ENCODE assay signal across 10 cellular contexts in the genomic region with DNA sequence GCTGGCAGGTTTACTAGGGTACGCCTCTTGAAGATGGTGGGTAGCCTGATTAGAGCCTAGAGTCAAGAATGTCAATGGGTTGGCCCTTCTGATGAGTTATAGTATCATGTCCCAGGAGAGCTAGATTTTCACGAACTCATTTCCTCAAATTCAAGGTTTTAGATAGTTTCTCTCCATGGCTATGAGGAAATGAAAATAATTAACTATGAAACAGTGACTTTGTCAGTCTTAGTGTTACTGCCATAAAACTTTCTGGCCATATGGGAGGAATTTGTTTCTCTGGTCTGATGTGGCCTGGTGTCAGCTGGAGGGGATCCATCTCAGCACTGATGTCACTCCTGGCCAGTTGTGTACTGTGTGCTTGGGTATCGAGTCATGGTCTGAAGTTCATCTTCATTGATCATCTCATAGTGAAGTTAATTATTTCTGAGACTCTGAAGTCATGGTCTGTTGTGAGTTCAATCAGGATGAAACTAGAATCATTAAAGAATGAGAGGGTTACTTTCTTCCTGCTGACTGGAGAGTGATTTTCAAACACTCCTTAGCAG. TPM values are rescaled to one million over a fixed set of nuclear protein-coding genes. Genes with fewer than 3 reads are reported as not detected.
A peak's percentile ranks its signal among the peaks of the same experiment; 100 is the strongest.
DNase-seq lines count a peak whose midpoint lies in the region; ATAC-seq, FAIRE-seq and TF ChIP-seq lines count a peak whose summit lies in the region.
"Had no signal": no experiment of that assay in that cellular context is flagged by ENCODE, and none has a peak within 500 bp of the region (broad histone marks: within the 10 kb centered on the region; RNA-seq: fewer than 3 reads in every experiment).

No MANE protein-coding gene starts in this region.

- WGBS in small intestine, 3 donors: 34 to 66% (median 53%) methylated on average over 3 of the region's 3 CpGs

- no peak overlapping the region for H3K4me3 ChIP-seq in brain microvascular endothelial cell (ENCODE audit: low read depth, low read length)
- no peak overlapping the region for H3K4me3 ChIP-seq in small intestine (ENCODE audit: low read depth in 1 of 2, low read length in 2 of 2)

- H3K36me3 ChIP-seq in brain microvascular endothelial cell (replicated peaks): no peaks in the 10 kb centered on the region
- no peaks in the 10 kb centered on the region for H3K36me3 ChIP-seq in small intestine (ENCODE audit: control insufficient read depth in 2 of 2, insufficient read depth in 2 of 2, low read length in 2 of 2)

- no peak overlapping the region for H3K4me3 Mint-ChIP-seq in T-helper 17 cell
- no peak overlapping the region for H3K4me3 Mint-ChIP-seq in activated T-cell treated with anti-CD3 and anti-CD28 coated beads, Interleukin-2, amount 50 U/mL, for 72 hours

- no peaks in the 10 kb centered on the region for H3K4me1 ChIP-seq in small intestine (ENCODE audit: control insufficient read depth in 2 of 2, insufficient read depth in 1 of 2, low read depth in 1 of 2, low read length in 1 of 2)

- H3K9me3 ChIP-seq in small intestine (ENCODE audit: control insufficient read depth, low read depth) (no peaks in the 10 kb centered on the region), T-helper 17 cell (ENCODE audit: control insufficient read depth, low read length, poor library complexity, severe bottlenecking) (no peaks in the 10 kb centered on the region)

- no peaks in the 10 kb centered on the region for H3K4me1 Mint-ChIP-seq in T-helper 17 cell
- H3K4me1 Mint-ChIP-seq in activated T-cell treated with anti-CD3 and anti-CD28 coated beads, Interleukin-2, amount 50 U/mL, for 72 hours (ENCODE audit: low read depth): no peaks in the 10 kb centered on the region

- DNase-seq in GM19239 (ENCODE audit: insufficient read length, low spot score) (no peak), brain microvascular endothelial cell (peak; percentile 27), small intestine (peak; percentile 18), T-helper 17 cell (no peak)
- no peak for DNase-seq in activated T-cell treated with anti-CD3 and anti-CD28 coated beads, Interleukin-2, amount 50 U/mL, for 72 hours
- DNase-seq: NCI-H187 had no signal

- ATAC-seq in HG03108 (IDR thresholded peaks at IDR 0.05; ENCODE audit: unreplicated experiment) (peak; percentile 67), T-helper 17 cell (no peak), HG03025 (IDR thresholded peaks at IDR 0.05; ENCODE audit: low FRiP score, unreplicated experiment) (no peak)
- no peak for ATAC-seq in activated T-cell treated with anti-CD3 and anti-CD28 coated beads, Interleukin-2, amount 50 U/mL, for 72 hours (replicated peaks in 1 of 2)

- FAIRE-seq in GM19239 (lab: Jason Lieb, UNC) (peak; percentile 94), small intestine (lab: Jason Lieb, UNC) (no peak)

- TF ChIP-seq CTCF in brain microvascular endothelial cell (IDR thresholded peaks at IDR 0.05; ENCODE audit: low read depth, low read length, missing control alignments): no peak

- no peak overlapping the region for H3K27ac Mint-ChIP-seq in T-helper 17 cell
- H3K27ac Mint-ChIP-seq in activated T-cell treated with anti-CD3 and anti-CD28 coated beads, Interleukin-2, amount 50 U/mL, for 72 hours: no peak overlapping the region

- H3K27ac ChIP-seq in brain microvascular endothelial cell (peak overlapping the region; percentile 57), small intestine (ENCODE audit: low read depth in 1 of 2, low read length in 1 of 2) (no peak overlapping the region)

- H3K27me3 Mint-ChIP-seq in T-helper 17 cell: no peaks in the 10 kb centered on the region
- H3K27me3 Mint-ChIP-seq in activated T-cell treated with anti-CD3 and anti-CD28 coated beads, Interleukin-2, amount 50 U/mL, for 72 hours (ENCODE audit: low read depth): peaks cover 13% of the 10 kb centered on the region

- peaks cover 2 to 6% of the 10 kb centered on the region in 2 donors for H3K9me3 Mint-ChIP-seq in activated T-cell treated with anti-CD3 and anti-CD28 coated beads, Interleukin-2, amount 50 U/mL, for 72 hours

- in situ Hi-C loops in brain microvascular endothelial cell (cut with HindIII; ENCODE audit: low pct_ligation_motif_present, low sequenced_read_pairs): no loop called here

- no peaks in the 10 kb centered on the region for H3K36me3 Mint-ChIP-seq in T-helper 17 cell (ENCODE audit: low read depth)
- H3K36me3 Mint-ChIP-seq in activated T-cell treated with anti-CD3 and anti-CD28 coated beads, Interleukin-2, amount 50 U/mL, for 72 hours (ENCODE audit: insufficient read depth in 2 of 2): peaks cover 0 to 4% of the 10 kb centered on the region in 2 donors

- H3K27me3 ChIP-seq in brain microvascular endothelial cell (replicated peaks) (no peaks in the 10 kb centered on the region), small intestine (ENCODE audit: control insufficient read depth in 2 of 2, insufficient read depth in 2 of 2, low read length in 2 of 2) (no peaks in the 10 kb centered on the region)

RNA-seq across cellular contexts. Expression of gene TNFSF11, which starts 49.4 kb away (rescaled TPM):
- polyA plus RNA-seq in small intestine: under 1 TPM in 1 of 3 donors, not detected in 2; 0.07 TPM
- not detected for total RNA-seq in T-helper 17 cell
- total RNA-seq in activated T-cell treated with anti-CD3 and anti-CD28 coated beads, Interleukin-2, amount 50 U/mL, for 72 hours: 1 to 10 TPM; 1.6 to 2.2 TPM
- total RNA-seq: cerebellum, G401 had no signal

Comparison
In these comparisons a context has a peak if more than half of its experiments do, and no peak if none do; other contexts are left out.
1. DNase-seq: peak in brain microvascular endothelial cell (single experiment) and small intestine (single experiment); none in GM19239 (single experiment), T-helper 17 cell (0 of 3) and activated T-cell treated with anti-CD3 and anti-CD28 coated beads, Interleukin-2, amount 50 U/mL, for 72 hours (0 of 2).